ENCODE assay signal across 8 cellular contexts in genomic region chr4:5863461-5864113, GRCh38. TPM values are rescaled to one million over a fixed set of nuclear protein-coding genes. Genes with fewer than 3 reads are reported as not detected.
DNase-seq lines count a peak whose midpoint lies in the region; ATAC-seq and TF ChIP-seq lines count a peak whose summit lies in the region.
"Had no signal": no experiment of that assay in that cellular context is flagged by ENCODE, and none has a peak within 500 bp of the region (broad histone marks: within the 10 kb centered on the region; RNA-seq: fewer than 3 reads in every experiment).

No MANE protein-coding gene starts in this region.

- no peak overlapping the region for H3K9ac ChIP-seq in mammary epithelial cell (ENCODE audit: insufficient read depth, low read length)

- CTCF ChIA-PET in mammary epithelial cell (lab: Charles Lee; ENCODE audit: low non-redundant PET) = no interaction called here

- H2AFZ ChIP-seq in mammary epithelial cell (ENCODE audit: low read depth, low read length) = no peak overlapping the region

- no peak overlapping the region for H3K27ac ChIP-seq in mammary epithelial cell (ENCODE audit: insufficient read depth, low read depth, low read length)
- no peak overlapping the region for H3K27ac ChIP-seq in tibial nerve

- H3K4me3 ChIP-seq in GM12865 (ENCODE audit: low read depth, low read length) (no peak overlapping the region), mammary epithelial cell (replicated peaks in 1 of 3; ENCODE audit: insufficient read depth in 1 of 3, low read depth in 2 of 3, low read length in 3 of 3) (no peak overlapping the region), tibial nerve (no peak overlapping the region)

- TF ChIP-seq CTCF in GM12865 (IDR thresholded peaks at IDR 0.05; ENCODE audit: insufficient read depth, low read depth, low read length, missing control alignments) (no peak), mammary epithelial cell (conservative IDR thresholded peaks at IDR 0.05 in 1 of 2, IDR thresholded peaks at IDR 0.05 in 1 of 2; ENCODE audit: extremely low read depth in 1 of 2, insufficient read depth in 1 of 2, low read depth in 1 of 2, low read length in 2 of 2) (no peak), tibial nerve (IDR thresholded peaks at IDR 0.05) (no peak)

- in situ Hi-C loops in mammary epithelial cell (cut with MboI; ENCODE audit: low sequenced_read_pairs in 2 of 2) = no loop called here

- peaks cover 4% of the 10 kb centered on the region for H3K9me3 ChIP-seq in mammary epithelial cell (replicated peaks; ENCODE audit: insufficient read depth, low read length)
- H3K9me3 ChIP-seq in tibial nerve = no peaks in the 10 kb centered on the region

- peaks cover 1% of the 10 kb centered on the region for H3K27me3 ChIP-seq in mammary epithelial cell (ENCODE audit: insufficient read depth, low read length)
- H3K27me3 ChIP-seq in tibial nerve = no peaks in the 10 kb centered on the region

- H3K4me2 ChIP-seq in mammary epithelial cell (ENCODE audit: insufficient read depth, low read depth, low read length) = no peak overlapping the region

- DNase-seq in GM12865 (ENCODE audit: low read depth) = peak; percentile 15
- DNase-seq in OCI-M1 (lab: John Stamatoyannopoulos, UW) = peak; percentile 17
- peak; percentile 90 for DNase-seq in mammary epithelial cell
- peak; percentile 36 to 56 for DNase-seq in stimulated activated CD4-positive, alpha-beta T cell treated with anti-CD3 and anti-CD28 coated beads, Interleukin-15, amount 100 ng/mL, for 48 hours (ENCODE audit: low read depth in 2 of 2)
- DNase-seq in tibial nerve (ENCODE audit: low spot score in 2 of 2) = no peak
- no peak for DNase-seq in NCI-H1930 (lab: John Stamatoyannopoulos, UW)
- DNase-seq: activated B cell treated with CpG ODN at 0.5 μM for 24 hours had no signal

- H3K79me2 ChIP-seq in mammary epithelial cell (ENCODE audit: insufficient read depth, low read length) = no peaks in the 10 kb centered on the region

- TF ChIP-seq POLR2A in tibial nerve (IDR thresholded peaks at IDR 0.05) = no peak

- dilution Hi-C loops in mammary epithelial cell (cut with HindIII; ENCODE audit: low sequenced_read_pairs) = no loop called here

- ATAC-seq in HG03521 (IDR thresholded peaks at IDR 0.05; ENCODE audit: unreplicated experiment) = no peak

- WGBS in mammary epithelial cell (ENCODE audit: low coverage, missing lambda C conversion rate) = 48% methylated on average over 14 of the region's 15 CpGs
- 49% methylated on average over 15 of the region's 15 CpGs for WGBS in tibial nerve, 2 donors

- no peaks in the 10 kb centered on the region for H3K36me3 ChIP-seq in mammary epithelial cell (ENCODE audit: insufficient read depth, low read length)
- no peaks in the 10 kb centered on the region for H3K36me3 ChIP-seq in tibial nerve

- H4K20me1 ChIP-seq in mammary epithelial cell (ENCODE audit: insufficient read depth, low read length) = no peaks in the 10 kb centered on the region

- H3K4me1 ChIP-seq in mammary epithelial cell (ENCODE audit: insufficient read depth, low read length) (peaks cover 4% of the 10 kb centered on the region), tibial nerve (no peaks in the 10 kb centered on the region)

- BruUV-seq in mammary epithelial cell (replicated peaks; lab: Mats Ljungman, UMichigan) = no TSS peak

- intact Hi-C loops in mammary epithelial cell (cut with micrococcal nuclease) = no loop called here

- TF ChIP-seq EP300 in tibial nerve (IDR thresholded peaks at IDR 0.05) = no peak

RNA-seq across cellular contexts. Expression of gene CRMP1, which starts 29.3 kb away (rescaled TPM):
- total RNA-seq in mammary epithelial cell (under 1 TPM; under 0.01 to 0.14 TPM), tibial nerve (under 1 TPM in 3 of 4 donors, not detected in 1; 0.21 to 0.59 (median 0.30) TPM)
- 0.03 TPM for polyA plus RNA-seq in mammary epithelial cell
- polyA minus RNA-seq in mammary epithelial cell = not detected

Comparison
In these comparisons a context has a peak if more than half of its experiments do, and no peak if none do; other contexts are left out.
1. DNase-seq: peak in GM12865 (single experiment), OCI-M1 (single experiment), mammary epithelial cell (single experiment) and stimulated activated CD4-positive, alpha-beta T cell treated with anti-CD3 and anti-CD28 coated beads, Interleukin-15, amount 100 ng/mL, for 48 hours (2 of 2); none in tibial nerve (0 of 2) and NCI-H1930 (0 of 2).